8 cellular contexts compared by ENCODE assay signal in the genomic region with DNA sequence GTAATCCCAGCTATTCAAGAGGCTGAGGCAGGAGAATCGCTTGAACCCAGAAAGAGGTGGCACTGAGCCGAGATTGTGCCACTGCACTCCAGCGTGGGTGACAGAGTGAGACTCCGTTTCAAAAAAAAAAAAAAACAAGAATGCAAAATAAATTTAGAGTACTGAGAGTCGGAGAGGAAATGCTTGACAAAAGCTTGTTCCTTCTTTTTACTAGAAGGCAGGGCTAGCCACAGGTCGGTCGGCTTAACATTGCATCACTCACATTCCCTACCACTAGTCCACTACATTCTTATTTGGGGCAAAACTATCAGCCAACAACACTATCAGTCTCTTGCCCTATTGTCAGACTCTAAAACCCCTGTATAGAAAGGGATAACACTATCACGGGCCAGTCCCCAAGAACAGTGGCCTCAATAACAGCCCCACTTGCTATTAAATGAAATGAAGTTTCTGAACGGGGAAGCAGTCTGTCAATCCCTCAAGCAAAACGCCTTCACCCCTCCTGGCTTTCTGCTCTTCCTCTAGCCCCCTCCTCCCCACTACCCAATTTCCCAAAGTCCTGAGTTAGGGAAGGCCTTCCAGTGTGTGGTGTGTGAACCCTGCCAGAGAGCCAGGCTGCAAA. TPM values are rescaled to one million over a fixed set of nuclear protein-coding genes. Genes with fewer than 3 reads are reported as not detected.
DNase-seq lines count a peak whose midpoint lies in the region; ATAC-seq and TF ChIP-seq lines count a peak whose summit lies in the region.

No MANE protein-coding gene starts in this region.

- DNase-seq in BE2C (no peak), adipocyte (ENCODE audit: low read depth) (peak; percentile 79), G401 (ENCODE audit: low spot score) (no peak), NCI-H2081 (lab: John Stamatoyannopoulos, UW) (no peak), NCI-H510A treated with DMSO at 0.1 percent for 48 hours (lab: John Stamatoyannopoulos, UW) (no peak)
- peak; percentile 9 for DNase-seq in stimulated activated naive B cell treated with anti-CD40 and anti-IgM and Interleukin-4, amounts not matched to agents 10 μg/mL and 1 μg/mL and 100 μg/mL, for 72 hours

- H3K9me3 ChIP-seq in BE2C (no peaks in the 10 kb centered on the region), adipocyte (ENCODE audit: control insufficient read depth, low read length) (no peaks in the 10 kb centered on the region), iPS-20b (ENCODE audit: insufficient read depth, low read depth, low read length) (no peaks in the 10 kb centered on the region)

- peak overlapping the region; percentile 92 to 96 for H3K4me3 Mint-ChIP-seq in stimulated activated naive B cell treated with anti-CD40 and anti-IgM and Interleukin-4, amounts not matched to agents 10 μg/mL and 1 μg/mL and 100 μg/mL, for 72 hours

- peak overlapping the region; percentile 86 for H3K27ac ChIP-seq in iPS-20b (ENCODE audit: low read length)

- no peaks in the 10 kb centered on the region for H3K27me3 Mint-ChIP-seq in stimulated activated naive B cell treated with anti-CD40 and anti-IgM and Interleukin-4, amounts not matched to agents 10 μg/mL and 1 μg/mL and 100 μg/mL, for 72 hours

- peak; percentile 25 to 28 for ATAC-seq in stimulated activated naive B cell treated with anti-CD40 and anti-IgM and Interleukin-4, amounts not matched to agents 10 μg/mL and 1 μg/mL and 100 μg/mL, for 72 hours (replicated peaks)

- H3K4me1 ChIP-seq in BE2C = no peaks in the 10 kb centered on the region
- peaks cover 24% of the 10 kb centered on the region for H3K4me1 ChIP-seq in adipocyte (ENCODE audit: control insufficient read depth, insufficient read depth, low read length)
- peaks cover 13% of the 10 kb centered on the region; the same call in 1 of the 2 replicates for H3K4me1 ChIP-seq in iPS-20b (ENCODE audit: insufficient read depth, low read length)

- no peaks in the 10 kb centered on the region for H3K9me3 Mint-ChIP-seq in stimulated activated naive B cell treated with anti-CD40 and anti-IgM and Interleukin-4, amounts not matched to agents 10 μg/mL and 1 μg/mL and 100 μg/mL, for 72 hours

- in situ Hi-C loops in G401 (cut with HindIII; ENCODE audit: low sequenced_read_pairs) = no loop called here

- peaks cover 33 to 49% of the 10 kb centered on the region in 2 donors for H3K4me1 Mint-ChIP-seq in stimulated activated naive B cell treated with anti-CD40 and anti-IgM and Interleukin-4, amounts not matched to agents 10 μg/mL and 1 μg/mL and 100 μg/mL, for 72 hours

- peaks cover 11 to 22% of the 10 kb centered on the region in 2 donors for H3K36me3 Mint-ChIP-seq in stimulated activated naive B cell treated with anti-CD40 and anti-IgM and Interleukin-4, amounts not matched to agents 10 μg/mL and 1 μg/mL and 100 μg/mL, for 72 hours

- peak overlapping the region; percentile 99 for H3K27ac Mint-ChIP-seq in stimulated activated naive B cell treated with anti-CD40 and anti-IgM and Interleukin-4, amounts not matched to agents 10 μg/mL and 1 μg/mL and 100 μg/mL, for 72 hours

- no peak for TF ChIP-seq RAD21 in Ishikawa (IDR thresholded peaks at IDR 0.05; ENCODE audit: low read depth)

- H3K36me3 ChIP-seq in BE2C (no peaks in the 10 kb centered on the region), adipocyte (ENCODE audit: control insufficient read depth, insufficient read depth, low read length, severe bottlenecking) (peaks cover 9% of the 10 kb centered on the region), iPS-20b (ENCODE audit: insufficient read depth, low read depth, low read length) (peaks cover 16% of the 10 kb centered on the region)

- no peak for TF ChIP-seq CTCF in BE2C (IDR thresholded peaks at IDR 0.05; ENCODE audit: low read depth, low read length)

- H3K27me3 ChIP-seq in BE2C = no peaks in the 10 kb centered on the region
- no peaks in the 10 kb centered on the region for H3K27me3 ChIP-seq in adipocyte (replicated peaks; ENCODE audit: control insufficient read depth, insufficient read depth, low read length)
- H3K27me3 ChIP-seq in iPS-20b (ENCODE audit: insufficient read depth, low read length) = no peaks in the 10 kb centered on the region

- TF ChIP-seq EP300 in Ishikawa (IDR thresholded peaks at IDR 0.05; ENCODE audit: borderline replicate concordance) = no peak

- peak overlapping the region; percentile 98 for H3K9ac ChIP-seq in adipocyte (ENCODE audit: low read length)
- peak overlapping the region; percentile 94 for H3K9ac ChIP-seq in iPS-20b (ENCODE audit: low read depth, low read length)

- peak overlapping the region; percentile 96 for H3K4me3 ChIP-seq in BE2C (ENCODE audit: low read depth, low read length)
- H3K4me3 ChIP-seq in adipocyte (ENCODE audit: low read length) = peak overlapping the region; percentile 95
- peak overlapping the region; percentile 95 for H3K4me3 ChIP-seq in iPS-20b (ENCODE audit: low read length)

TF ChIP-seq in Ishikawa, 13 proteins besides CTCF, POLR2A, EP300 and RAD21:
- no peak for TF ChIP-seq YY1 (IDR thresholded peaks at IDR 0.05; ENCODE audit: low read depth)
- TF ChIP-seq TAF1 (IDR thresholded peaks at IDR 0.05; ENCODE audit: low read depth) = peak; percentile 50; the same call in 1 of the 2 replicates
- peak; percentile 70 for TF ChIP-seq CEBPB (IDR thresholded peaks at IDR 0.05)
- TF ChIP-seq USF1 (IDR thresholded peaks at IDR 0.05) = no peak

RNA-seq across cellular contexts. Expression of gene RNF41, which starts 1.0 kb away (rescaled TPM):
- 82.7 TPM for polyA plus RNA-seq in BE2C (2012; ENCODE audit: insufficient read depth, insufficient read length, low read depth)
- total RNA-seq in G401 (2014; rRNA removed; shearing (Covaris generic)) = 66.6 and 71.6 TPM in 2 replicates

RNA-seq across cellular contexts. Expression of gene NABP2, which starts 3.4 kb away (rescaled TPM):
- polyA plus RNA-seq in BE2C (2012; ENCODE audit: insufficient read depth, insufficient read length, low read depth) = 147 TPM
- 20.2 and 33.0 TPM in 2 replicates for total RNA-seq in G401 (2014; rRNA removed; shearing (Covaris generic))

RNA-seq across cellular contexts. Expression of gene SLC39A5, which starts 9.1 kb away (rescaled TPM):
- polyA plus RNA-seq in BE2C (2012; ENCODE audit: insufficient read depth, insufficient read length, low read depth) = 0.60 TPM
- total RNA-seq in G401 (2014; rRNA removed; shearing (Covaris generic)) = not detected in 2 replicates

RNA-seq across cellular contexts. Expression of gene SMARCC2, which starts 31.4 kb away (rescaled TPM):
- 57.8 TPM for polyA plus RNA-seq in BE2C (2012; ENCODE audit: insufficient read depth, insufficient read length, low read depth)
- total RNA-seq in G401 (2014; rRNA removed; shearing (Covaris generic)) = 10.5 and 18.4 TPM in 2 replicates

RNA-seq across cellular contexts. Expression of gene ANKRD52, which starts 37.5 kb away (rescaled TPM):
- 32.3 TPM for polyA plus RNA-seq in BE2C (2012; ENCODE audit: insufficient read depth, insufficient read length, low read depth)
- total RNA-seq in G401 (2014; rRNA removed; shearing (Covaris generic)) = 6.2 and 9.0 TPM in 2 replicates

Comparison
In these comparisons a context has a peak if more than half of its experiments do, and no peak if none do; other contexts are left out.
1. DNase-seq: peak in adipocyte (single experiment) and stimulated activated naive B cell treated with anti-CD40 and anti-IgM and Interleukin-4, amounts not matched to agents 10 μg/mL and 1 μg/mL and 100 μg/mL, for 72 hours (single experiment); none in BE2C (single experiment), G401 (single experiment), NCI-H2081 (0 of 2) and NCI-H510A treated with DMSO at 0.1 percent for 48 hours (single experiment).
2. Peak in every context shown above with its lines, with median percentiles within 50 percentile points of each other: H3K4me3 ChIP-seq.